8 cellular contexts compared by ENCODE assay signal in genomic region chr11:31958086-31958735, GRCh38.
DNase-seq lines count a peak whose midpoint lies in the region; ATAC-seq and TF ChIP-seq lines count a peak whose summit lies in the region.

No MANE protein-coding gene starts in this region.

- H3K4me3 Mint-ChIP-seq in T-cell, result no peak overlapping the region

- no peaks in the 10 kb centered on the region for H3K36me3 Mint-ChIP-seq in T-cell

- no peaks in the 10 kb centered on the region for H3K27me3 Mint-ChIP-seq in T-cell

- H3K4me1 ChIP-seq in body of pancreas (no peaks in the 10 kb centered on the region), iPS-15b (ENCODE audit: control insufficient read depth, insufficient read depth, low read length) (peaks cover 5% of the 10 kb centered on the region)

- POLR2A ChIA-PET in T-cell (lab: Charles Lee), result no interaction called here

- 27 to 31% methylated on average over 13 to 15 of the region's 15 CpGs for WGBS in body of pancreas, 2 donors

- H3K9me3 ChIP-seq in body of pancreas (no peaks in the 10 kb centered on the region), iPS-15b (ENCODE audit: control insufficient read depth, insufficient read depth, low read length) (no peaks in the 10 kb centered on the region)

- TF ChIP-seq CTCF in body of pancreas (IDR thresholded peaks at IDR 0.05), result peak; percentile 33 to 59 (median 48)

- no peak overlapping the region for H3K27ac Mint-ChIP-seq in T-cell

- DNase-seq in DMS53 (lab: John Stamatoyannopoulos, UW) (peak; percentile 68), T-cell (peak in 32 of 34 experiments; percentile 2 to 53 (median 28)), body of pancreas (peak; percentile 42 to 70 (median 46))
- DNase-seq in stimulated activated CD4-positive, alpha-beta T cell treated with anti-CD3 and anti-CD28 coated beads, Interleukin-1b, Interleukin-23, amount 100 ng/mL, for 24 hours (ENCODE audit: low read depth in 4 of 4, low spot score in 1 of 4), result peak; percentile 26 to 45 (median 36)

- peak; percentile 87 for ATAC-seq in GM19463 (IDR thresholded peaks at IDR 0.05; ENCODE audit: unreplicated experiment)
- ATAC-seq in HG03469 (IDR thresholded peaks at IDR 0.05; ENCODE audit: unreplicated experiment), result peak; percentile 57
- ATAC-seq in T-cell (replicated peaks in 1 of 4), result no peak
- no peak for ATAC-seq in body of pancreas
- no peak for ATAC-seq in HG03108 (IDR thresholded peaks at IDR 0.05; ENCODE audit: unreplicated experiment)

- TF ChIP-seq POLR2A in body of pancreas (IDR thresholded peaks at IDR 0.05), result no peak

- CTCF ChIA-PET in T-cell (lab: Charles Lee), result interaction anchor here (0.6 to 2.5 kb wide), 13 partner anchors 8 to 721 kb away, joined by 3 to 19 read pairs (median 4); no protein-coding TSS in a partner anchor

- no peaks in the 10 kb centered on the region for H3K9me3 Mint-ChIP-seq in T-cell

- intact Hi-C loops in body of pancreas (cut with DNase I), result no loop called here

- H3K27me3 ChIP-seq in body of pancreas (no peaks in the 10 kb centered on the region), iPS-15b (ENCODE audit: control insufficient read depth, insufficient read depth, low read length) (peaks cover 12% of the 10 kb centered on the region)

- no peak overlapping the region for H3K27ac ChIP-seq in body of pancreas

- H3K36me3 ChIP-seq in body of pancreas (replicated peaks in 1 of 2; ENCODE audit: insufficient read depth in 1 of 2, low read depth in 2 of 2) (no peaks in the 10 kb centered on the region), iPS-15b (ENCODE audit: control insufficient read depth, insufficient read depth, low read length) (no peaks in the 10 kb centered on the region)

- peak overlapping the region; percentile 2 for H3K9ac ChIP-seq in iPS-15b (ENCODE audit: low read depth, low read length)

- H3K4me1 Mint-ChIP-seq in T-cell, result peaks cover 0 to 4% (median 0%) of the 10 kb centered on the region in 3 donors

- no peak overlapping the region for H3K4me3 ChIP-seq in body of pancreas
- no peak overlapping the region for H3K4me3 ChIP-seq in iPS-15b (ENCODE audit: low read depth, low read length)

Comparison
In these comparisons a context has a peak if more than half of its experiments do, and no peak if none do; other contexts are left out.
1. ATAC-seq: peak in GM19463 (single experiment) and HG03469 (single experiment); none in T-cell (0 of 4), body of pancreas (single experiment) and HG03108 (single experiment).
2. Peak in every context shown above with its lines, with median percentiles within 50 percentile points of each other: DNase-seq.